24 cellular contexts compared by ENCODE assay signal in the genomic region with DNA sequence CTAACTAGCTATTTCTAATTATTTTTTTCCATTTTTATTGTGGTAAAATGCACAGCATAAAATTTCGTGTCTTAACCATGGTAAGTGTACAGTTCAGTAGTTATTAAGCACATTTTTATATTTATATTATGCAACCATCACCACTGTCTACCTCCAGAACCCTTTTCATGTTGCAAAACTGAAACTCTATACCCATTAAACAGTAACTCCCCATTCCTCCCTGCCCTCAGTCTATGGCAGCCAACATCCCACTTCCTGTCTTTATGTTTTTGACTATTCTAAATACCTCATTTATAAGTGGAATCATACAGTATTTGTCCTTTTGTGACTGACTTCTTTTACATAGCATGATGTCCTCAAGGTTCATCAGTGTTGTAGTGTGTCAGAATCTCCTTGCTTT. TPM values are rescaled to one million over a fixed set of nuclear protein-coding genes. Genes with fewer than 3 reads are reported as not detected.
"Had no signal": no experiment of that assay in that cellular context is flagged by ENCODE, and none has a peak within 500 bp of the region (broad histone marks: within the 10 kb centered on the region; RNA-seq: fewer than 3 reads in every experiment).

No MANE protein-coding gene starts in this region.

- H3K4me1 Mint-ChIP-seq: nephron progenitor cell; stimulated activated effector memory CD8-positive, alpha-beta T cell treated with anti-CD3 and anti-CD28 coated beads, Interleukin-12 subunit alpha, Interleukin-12 subunit beta, amount 100 ng/mL, for 72 hours had no signal

- H3K4me3 ChIP-seq: left ventricle myocardium inferior, lung, right lobe of liver, skin epidermis, upper lobe of left lung, vagina had no signal

- DNase-seq: activated CD4-positive, alpha-beta T cell treated with anti-CD3 and anti-CD28 coated beads, Interleukin-2, amount 50 U/mL, for 1 hour; activated CD8-positive, alpha-beta T cell treated with anti-CD3 and anti-CD28 coated beads for 36 hours; activated gamma-delta T cell treated with Interleukin-2 at 50 U/mL for 16 hours; activated naive CD4-positive, alpha-beta T cell treated with anti-CD3 and anti-CD28 coated beads, Interleukin-2, amount 50 U/mL, for 16 hours; activated T-cell treated with anti-CD3 and anti-CD28 coated beads, Interleukin-2, amount 50 U/mL, for 4 hours; amygdala; caudate nucleus; left ventricle myocardium inferior; naive B cell; nephron progenitor cell; right lobe of liver; stimulated activated CD4-positive, alpha-beta T cell treated with anti-CD3 and anti-CD28 coated beads, Interleukin-4, amount 100 ng/mL, for 24 hours; stimulated activated naive CD8-positive, alpha-beta T cell treated with anti-CD3 and anti-CD28 coated beads, Interleukin-15, amount 100 ng/mL, for 72 hours; substantia nigra; T-helper 2 cell; upper lobe of left lung had no signal

- H3K9me3 Mint-ChIP-seq: activated CD8-positive, alpha-beta T cell treated with anti-CD3 and anti-CD28 coated beads for 36 hours; activated T-helper 17 cell treated with anti-CD3 and anti-CD28 coated beads, Interleukin-2, amount 50 U/mL, for 72 hours; stimulated activated effector memory CD8-positive, alpha-beta T cell treated with anti-CD3 and anti-CD28 coated beads, Interleukin-12 subunit alpha, Interleukin-12 subunit beta, amount 100 ng/mL, for 72 hours; stimulated activated naive CD8-positive, alpha-beta T cell treated with anti-CD3 and anti-CD28 coated beads, Interleukin-15, amount 100 ng/mL, for 72 hours; WTC11 had no signal

- H3K27me3 Mint-ChIP-seq: activated CD8-positive, alpha-beta T cell treated with anti-CD3 and anti-CD28 coated beads for 36 hours; activated T-helper 17 cell treated with anti-CD3 and anti-CD28 coated beads, Interleukin-2, amount 50 U/mL, for 72 hours; naive B cell; stimulated activated naive CD8-positive, alpha-beta T cell treated with anti-CD3 and anti-CD28 coated beads, Interleukin-15, amount 100 ng/mL, for 72 hours had no signal

- H3K4me1 ChIP-seq: right lobe of liver, upper lobe of left lung, vagina had no signal

- H3K27me3 ChIP-seq: neutrophil, right lobe of liver, upper lobe of left lung, vagina had no signal

- H3K9me3 ChIP-seq: left ventricle myocardium inferior, neutrophil, right lobe of liver, upper lobe of left lung, vagina had no signal

- H3K27ac Mint-ChIP-seq: activated CD8-positive, alpha-beta T cell treated with anti-CD3 and anti-CD28 coated beads for 36 hours; activated T-helper 17 cell treated with anti-CD3 and anti-CD28 coated beads, Interleukin-2, amount 50 U/mL, for 72 hours; nephron progenitor cell; stimulated activated effector memory CD8-positive, alpha-beta T cell treated with anti-CD3 and anti-CD28 coated beads, Interleukin-12 subunit alpha, Interleukin-12 subunit beta, amount 100 ng/mL, for 72 hours; stimulated activated naive CD8-positive, alpha-beta T cell treated with anti-CD3 and anti-CD28 coated beads, Interleukin-15, amount 100 ng/mL, for 72 hours; WTC11 had no signal

- H3K27ac ChIP-seq: left ventricle myocardium inferior, right lobe of liver, skin epidermis, upper lobe of left lung, vagina had no signal

- ATAC-seq: activated CD8-positive, alpha-beta T cell treated with anti-CD3 and anti-CD28 coated beads for 36 hours; activated T-cell treated with anti-CD3 and anti-CD28 coated beads, Interleukin-2, amount 50 U/mL, for 4 hours; activated T-helper 17 cell treated with anti-CD3 and anti-CD28 coated beads, Interleukin-2, amount 50 U/mL, for 72 hours; esophagus mucosa; right lobe of liver; stimulated activated effector memory CD8-positive, alpha-beta T cell treated with anti-CD3 and anti-CD28 coated beads, Interleukin-12 subunit alpha, Interleukin-12 subunit beta, amount 100 ng/mL, for 72 hours; stimulated activated naive CD8-positive, alpha-beta T cell treated with anti-CD3 and anti-CD28 coated beads, Interleukin-15, amount 100 ng/mL, for 72 hours; WTC11 had no signal

- H3K4me3 Mint-ChIP-seq: activated CD8-positive, alpha-beta T cell treated with anti-CD3 and anti-CD28 coated beads for 36 hours; activated T-cell treated with anti-CD3 and anti-CD28 coated beads, Interleukin-2, amount 50 U/mL, for 4 hours; activated T-helper 17 cell treated with anti-CD3 and anti-CD28 coated beads, Interleukin-2, amount 50 U/mL, for 72 hours; nephron progenitor cell; stimulated activated effector memory CD8-positive, alpha-beta T cell treated with anti-CD3 and anti-CD28 coated beads, Interleukin-12 subunit alpha, Interleukin-12 subunit beta, amount 100 ng/mL, for 72 hours; stimulated activated naive CD8-positive, alpha-beta T cell treated with anti-CD3 and anti-CD28 coated beads, Interleukin-15, amount 100 ng/mL, for 72 hours; WTC11 had no signal

RNA-seq across cellular contexts. Expression of a gene that starts 53.6 kb away (rescaled TPM):
- total RNA-seq: activated CD8-positive, alpha-beta T cell treated with anti-CD3 and anti-CD28 coated beads for 36 hours; activated T-helper 17 cell treated with anti-CD3 and anti-CD28 coated beads, Interleukin-2, amount 50 U/mL, for 72 hours had no signal
